Comparison of ENCODE assay signal across 1 cellular context in the genomic region with DNA sequence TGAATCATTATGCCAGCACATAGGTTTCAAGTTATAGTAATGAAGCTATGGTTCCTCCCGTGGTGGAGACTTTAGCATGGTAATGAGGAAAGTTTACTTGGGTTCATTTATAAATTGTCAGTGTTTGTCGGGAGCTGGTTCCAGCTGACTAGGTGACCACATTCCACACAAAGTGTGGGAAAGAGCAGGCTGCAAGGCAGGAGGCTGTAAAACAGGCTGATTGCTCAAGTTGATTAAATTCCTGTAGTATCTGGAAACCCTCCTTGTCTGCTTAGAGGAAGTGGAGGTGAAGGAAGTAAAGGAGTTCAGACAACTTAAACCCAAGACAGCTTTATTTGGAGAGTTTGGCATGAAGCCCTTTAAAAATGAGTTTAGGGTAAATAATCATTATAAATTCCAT.
TF ChIP-seq lines count a peak whose summit lies in the region.

No MANE protein-coding gene starts in this region.

TF ChIP-seq in GM23338, 12 proteins besides CTCF, POLR2A, EP300 and RAD21:
- TF ChIP-seq, protein P1, sequence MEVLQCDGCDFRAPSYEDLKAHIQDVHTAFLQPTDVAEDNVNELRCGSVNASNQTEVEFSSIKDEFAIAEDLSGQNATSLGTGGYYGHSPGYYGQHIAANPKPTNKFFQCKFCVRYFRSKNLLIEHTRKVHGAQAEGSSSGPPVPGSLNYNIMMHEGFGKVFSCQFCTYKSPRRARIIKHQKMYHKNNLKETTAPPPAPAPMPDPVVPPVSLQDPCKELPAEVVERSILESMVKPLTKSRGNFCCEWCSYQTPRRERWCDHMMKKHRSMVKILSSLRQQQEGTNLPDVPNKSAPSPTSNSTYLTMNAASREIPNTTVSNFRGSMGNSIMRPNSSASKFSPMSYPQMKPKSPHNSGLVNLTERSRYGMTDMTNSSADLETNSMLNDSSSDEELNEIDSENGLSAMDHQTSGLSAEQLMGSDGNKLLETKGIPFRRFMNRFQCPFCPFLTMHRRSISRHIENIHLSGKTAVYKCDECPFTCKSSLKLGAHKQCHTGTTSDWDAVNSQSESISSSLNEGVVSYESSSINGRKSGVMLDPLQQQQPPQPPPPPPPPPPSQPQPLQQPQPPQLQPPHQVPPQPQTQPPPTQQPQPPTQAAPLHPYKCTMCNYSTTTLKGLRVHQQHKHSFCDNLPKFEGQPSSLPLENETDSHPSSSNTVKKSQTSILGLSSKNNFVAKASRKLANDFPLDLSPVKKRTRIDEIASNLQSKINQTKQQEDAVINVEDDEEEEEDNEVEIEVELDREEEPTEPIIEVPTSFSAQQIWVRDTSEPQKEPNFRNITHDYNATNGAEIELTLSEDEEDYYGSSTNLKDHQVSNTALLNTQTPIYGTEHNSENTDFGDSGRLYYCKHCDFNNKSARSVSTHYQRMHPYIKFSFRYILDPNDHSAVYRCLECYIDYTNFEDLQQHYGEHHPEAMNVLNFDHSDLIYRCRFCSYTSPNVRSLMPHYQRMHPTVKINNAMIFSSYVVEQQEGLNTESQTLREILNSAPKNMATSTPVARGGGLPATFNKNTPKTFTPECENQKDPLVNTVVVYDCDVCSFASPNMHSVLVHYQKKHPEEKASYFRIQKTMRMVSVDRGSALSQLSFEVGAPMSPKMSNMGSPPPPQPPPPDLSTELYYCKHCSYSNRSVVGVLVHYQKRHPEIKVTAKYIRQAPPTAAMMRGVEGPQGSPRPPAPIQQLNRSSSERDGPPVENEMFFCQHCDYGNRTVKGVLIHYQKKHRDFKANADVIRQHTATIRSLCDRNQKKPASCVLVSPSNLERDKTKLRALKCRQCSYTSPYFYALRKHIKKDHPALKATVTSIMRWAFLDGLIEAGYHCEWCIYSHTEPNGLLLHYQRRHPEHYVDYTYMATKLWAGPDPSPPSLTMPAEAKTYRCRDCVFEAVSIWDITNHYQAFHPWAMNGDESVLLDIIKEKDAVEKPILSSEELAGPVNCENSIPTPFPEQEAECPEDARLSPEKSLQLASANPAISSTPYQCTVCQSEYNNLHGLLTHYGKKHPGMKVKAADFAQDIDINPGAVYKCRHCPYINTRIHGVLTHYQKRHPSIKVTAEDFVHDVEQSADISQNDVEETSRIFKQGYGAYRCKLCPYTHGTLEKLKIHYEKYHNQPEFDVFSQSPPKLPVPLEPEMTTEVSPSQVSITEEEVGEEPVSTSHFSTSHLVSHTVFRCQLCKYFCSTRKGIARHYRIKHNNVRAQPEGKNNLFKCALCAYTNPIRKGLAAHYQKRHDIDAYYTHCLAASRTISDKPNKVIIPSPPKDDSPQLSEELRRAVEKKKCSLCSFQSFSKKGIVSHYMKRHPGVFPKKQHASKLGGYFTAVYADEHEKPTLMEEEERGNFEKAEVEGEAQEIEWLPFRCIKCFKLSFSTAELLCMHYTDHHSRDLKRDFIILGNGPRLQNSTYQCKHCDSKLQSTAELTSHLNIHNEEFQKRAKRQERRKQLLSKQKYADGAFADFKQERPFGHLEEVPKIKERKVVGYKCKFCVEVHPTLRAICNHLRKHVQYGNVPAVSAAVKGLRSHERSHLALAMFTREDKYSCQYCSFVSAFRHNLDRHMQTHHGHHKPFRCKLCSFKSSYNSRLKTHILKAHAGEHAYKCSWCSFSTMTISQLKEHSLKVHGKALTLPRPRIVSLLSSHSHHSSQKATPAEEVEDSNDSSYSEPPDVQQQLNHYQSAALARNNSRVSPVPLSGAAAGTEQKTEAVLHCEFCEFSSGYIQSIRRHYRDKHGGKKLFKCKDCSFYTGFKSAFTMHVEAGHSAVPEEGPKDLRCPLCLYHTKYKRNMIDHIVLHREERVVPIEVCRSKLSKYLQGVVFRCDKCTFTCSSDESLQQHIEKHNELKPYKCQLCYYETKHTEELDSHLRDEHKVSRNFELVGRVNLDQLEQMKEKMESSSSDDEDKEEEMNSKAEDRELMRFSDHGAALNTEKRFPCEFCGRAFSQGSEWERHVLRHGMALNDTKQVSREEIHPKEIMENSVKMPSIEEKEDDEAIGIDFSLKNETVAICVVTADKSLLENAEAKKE (CRISPR knock-in tag; IDR thresholded peaks at IDR 0.05), result no peak
- TF ChIP-seq POLR2AphosphoS5 (IDR thresholded peaks at IDR 0.05; ENCODE audit: low read depth), result no peak
- TF ChIP-seq EZH2 (IDR thresholded peaks at IDR 0.05; ENCODE audit: low read depth, unreplicated experiment), result no peak
- no peak for TF ChIP-seq ZNF331 (CRISPR knock-in tag; IDR thresholded peaks at IDR 0.05; ENCODE audit: low read depth)
- TF ChIP-seq CREB1 (CRISPR knock-in tag; IDR thresholded peaks at IDR 0.05; ENCODE audit: low read depth), result no peak
- TF ChIP-seq NANOG (IDR thresholded peaks at IDR 0.05; ENCODE audit: borderline replicate concordance), result no peak
- no peak for TF ChIP-seq STAT1 (IDR thresholded peaks at IDR 0.05; ENCODE audit: unreplicated experiment)
- no peak for TF ChIP-seq JUNB (IDR thresholded peaks at IDR 0.05; ENCODE audit: unreplicated experiment)
- TF ChIP-seq EZH2phosphoT487 (IDR thresholded peaks at IDR 0.05; ENCODE audit: unreplicated experiment), result no peak
- TF ChIP-seq, protein P2, sequence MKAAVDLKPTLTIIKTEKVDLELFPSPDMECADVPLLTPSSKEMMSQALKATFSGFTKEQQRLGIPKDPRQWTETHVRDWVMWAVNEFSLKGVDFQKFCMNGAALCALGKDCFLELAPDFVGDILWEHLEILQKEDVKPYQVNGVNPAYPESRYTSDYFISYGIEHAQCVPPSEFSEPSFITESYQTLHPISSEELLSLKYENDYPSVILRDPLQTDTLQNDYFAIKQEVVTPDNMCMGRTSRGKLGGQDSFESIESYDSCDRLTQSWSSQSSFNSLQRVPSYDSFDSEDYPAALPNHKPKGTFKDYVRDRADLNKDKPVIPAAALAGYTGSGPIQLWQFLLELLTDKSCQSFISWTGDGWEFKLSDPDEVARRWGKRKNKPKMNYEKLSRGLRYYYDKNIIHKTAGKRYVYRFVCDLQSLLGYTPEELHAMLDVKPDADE (IDR thresholded peaks at IDR 0.05), result no peak
- TF ChIP-seq, protein P3, sequence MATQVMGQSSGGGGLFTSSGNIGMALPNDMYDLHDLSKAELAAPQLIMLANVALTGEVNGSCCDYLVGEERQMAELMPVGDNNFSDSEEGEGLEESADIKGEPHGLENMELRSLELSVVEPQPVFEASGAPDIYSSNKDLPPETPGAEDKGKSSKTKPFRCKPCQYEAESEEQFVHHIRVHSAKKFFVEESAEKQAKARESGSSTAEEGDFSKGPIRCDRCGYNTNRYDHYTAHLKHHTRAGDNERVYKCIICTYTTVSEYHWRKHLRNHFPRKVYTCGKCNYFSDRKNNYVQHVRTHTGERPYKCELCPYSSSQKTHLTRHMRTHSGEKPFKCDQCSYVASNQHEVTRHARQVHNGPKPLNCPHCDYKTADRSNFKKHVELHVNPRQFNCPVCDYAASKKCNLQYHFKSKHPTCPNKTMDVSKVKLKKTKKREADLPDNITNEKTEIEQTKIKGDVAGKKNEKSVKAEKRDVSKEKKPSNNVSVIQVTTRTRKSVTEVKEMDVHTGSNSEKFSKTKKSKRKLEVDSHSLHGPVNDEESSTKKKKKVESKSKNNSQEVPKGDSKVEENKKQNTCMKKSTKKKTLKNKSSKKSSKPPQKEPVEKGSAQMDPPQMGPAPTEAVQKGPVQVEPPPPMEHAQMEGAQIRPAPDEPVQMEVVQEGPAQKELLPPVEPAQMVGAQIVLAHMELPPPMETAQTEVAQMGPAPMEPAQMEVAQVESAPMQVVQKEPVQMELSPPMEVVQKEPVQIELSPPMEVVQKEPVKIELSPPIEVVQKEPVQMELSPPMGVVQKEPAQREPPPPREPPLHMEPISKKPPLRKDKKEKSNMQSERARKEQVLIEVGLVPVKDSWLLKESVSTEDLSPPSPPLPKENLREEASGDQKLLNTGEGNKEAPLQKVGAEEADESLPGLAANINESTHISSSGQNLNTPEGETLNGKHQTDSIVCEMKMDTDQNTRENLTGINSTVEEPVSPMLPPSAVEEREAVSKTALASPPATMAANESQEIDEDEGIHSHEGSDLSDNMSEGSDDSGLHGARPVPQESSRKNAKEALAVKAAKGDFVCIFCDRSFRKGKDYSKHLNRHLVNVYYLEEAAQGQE (IDR thresholded peaks at IDR 0.05; ENCODE audit: unreplicated experiment), result no peak
- TF ChIP-seq ZNF114 (CRISPR knock-in tag; IDR thresholded peaks at IDR 0.05), result no peak
